In genomic region chr10:102545265-102545664, GRCh38 we compare ENCODE assay signal across 20 cellular contexts.
"Had no signal": no experiment of that assay in that cellular context is flagged by ENCODE, and none has a peak within 500 bp of the region (broad histone marks: within the 10 kb centered on the region; RNA-seq: fewer than 3 reads in every experiment).

No MANE protein-coding gene starts in this region.

- H3K4me3 ChIP-seq: gastrocnemius medialis had no signal

- H3K27me3 ChIP-seq: brain microvascular endothelial cell, foreskin keratinocyte, gastrocnemius medialis had no signal

- DNase-seq: activated CD4-positive, alpha-beta T cell treated with anti-CD3 and anti-CD28 coated beads for 4 hours; activated CD4-positive, alpha-beta T cell treated with anti-CD3 and anti-CD28 coated beads, Interleukin-2, amount 50 U/mL, for 1 hour; activated CD4-positive, alpha-beta T cell treated with anti-CD3 and anti-CD28 coated beads, Interleukin-2, amount 50 U/mL, for 48 hours; activated CD4-positive, CD25-positive, alpha-beta regulatory T cell; activated CD4-positive, CD25-positive, alpha-beta regulatory T cell treated with anti-CD3 and anti-CD28 coated beads, Interleukin-2, amount 50 U/mL, for 72 hours; activated CD8-positive, alpha-beta memory T cell treated with anti-CD3 and anti-CD28 coated beads for 24 hours; activated CD8-positive, alpha-beta T cell treated with anti-CD3 and anti-CD28 coated beads for 36 hours; activated effector memory CD4-positive, alpha-beta T cell treated with Interleukin-2 at 50 U/mL for 16 hours; activated gamma-delta T cell treated with Interleukin-2 at 50 U/mL for 16 hours; activated naive CD4-positive, alpha-beta T cell treated with anti-CD3 and anti-CD28 coated beads, Interleukin-2, amount 50 U/mL, for 16 hours; activated naive CD4-positive, alpha-beta T cell treated with Interleukin-2 at 50 U/mL for 16 hours; activated T-cell treated with anti-CD3 and anti-CD28 coated beads, Interleukin-2, amount 50 U/mL, for 4 hours; amniotic stem cell; brain microvascular endothelial cell; effector CD8-positive, alpha-beta T cell; foreskin keratinocyte; gastrocnemius medialis; T-helper 2 cell had no signal

- H3K9me3 ChIP-seq: gastrocnemius medialis had no signal

- H3K27ac ChIP-seq: brain microvascular endothelial cell, foreskin keratinocyte, gastrocnemius medialis had no signal

- ATAC-seq: activated CD8-positive, alpha-beta T cell treated with anti-CD3 and anti-CD28 coated beads for 36 hours; activated T-cell treated with anti-CD3 and anti-CD28 coated beads, Interleukin-2, amount 50 U/mL, for 4 hours; activated T-helper 17 cell treated with anti-CD3 and anti-CD28 coated beads, Interleukin-2, amount 50 U/mL, for 72 hours; esophagus mucosa; foreskin keratinocyte; gastrocnemius medialis had no signal

- H3K36me3 ChIP-seq: gastrocnemius medialis had no signal
